25 cellular contexts compared by ENCODE assay signal in genomic region chr14:104250175-104250574, GRCh38.
"Had no signal": no experiment of that assay in that cellular context is flagged by ENCODE, and none has a peak within 500 bp of the region (broad histone marks: within the 10 kb centered on the region; RNA-seq: fewer than 3 reads in every experiment).

No MANE protein-coding gene starts in this region.

- ATAC-seq: activated T-cell treated with anti-CD3 and anti-CD28 coated beads, Interleukin-2, amount 50 U/mL, for 72 hours; foreskin keratinocyte; left lung had no signal

- H3K27ac ChIP-seq: adrenal gland, ascending aorta, brain microvascular endothelial cell, foreskin keratinocyte, left lung, neutrophil, parathyroid adenoma, right lobe of liver, SJSA1 had no signal

- H3K36me3 ChIP-seq: adrenal gland, ascending aorta, brain microvascular endothelial cell, left lung, neutrophil, right lobe of liver, SJSA1 had no signal

- DNase-seq: activated CD4-positive, alpha-beta T cell treated with anti-CD3 and anti-CD28 coated beads for 48 hours; activated CD4-positive, CD25-positive, alpha-beta regulatory T cell; activated CD8-positive, alpha-beta memory T cell treated with anti-CD3 and anti-CD28 coated beads, Interleukin-2, amount 50 U/mL, for 48 hours; activated effector memory CD4-positive, alpha-beta T cell treated with anti-CD3 and anti-CD28 coated beads, Interleukin-2, amount 50 U/mL, for 16 hours; activated T-cell treated with anti-CD3 and anti-CD28 coated beads, Interleukin-2, amount 50 U/mL, for 72 hours; brain microvascular endothelial cell; caudate nucleus; dermis blood vessel endothelial cell; effector memory CD4-positive, alpha-beta T cell; foreskin keratinocyte; immature natural killer cell; kidney glomerular epithelial cell; midbrain; small intestine; stimulated activated naive CD4-positive, alpha-beta T cell; T1000 had no signal

- H3K4me1 ChIP-seq: adrenal gland, ascending aorta, foreskin keratinocyte, left lung, parathyroid adenoma, right lobe of liver, SJSA1 had no signal

- H3K9me3 Mint-ChIP-seq: activated naive CD4-positive, alpha-beta T cell treated with anti-CD3 and anti-CD28 coated beads, Interleukin-2, amount 50 U/mL, for 24 hours; natural killer cell treated with Interleukin-12 subunit alpha and Interleukin-12 subunit beta and Interleukin-15 and Interleukin-18, amount 100 ng/mL, for 72 hours had no signal

- H3K4me3 Mint-ChIP-seq: activated naive CD4-positive, alpha-beta T cell treated with anti-CD3 and anti-CD28 coated beads, Interleukin-2, amount 50 U/mL, for 24 hours; activated T-cell treated with anti-CD3 and anti-CD28 coated beads, Interleukin-2, amount 50 U/mL, for 72 hours; immature natural killer cell; natural killer cell treated with Interleukin-12 subunit alpha and Interleukin-12 subunit beta and Interleukin-15 and Interleukin-18, amount 100 ng/mL, for 72 hours had no signal

- H3K27ac Mint-ChIP-seq: activated naive CD4-positive, alpha-beta T cell treated with anti-CD3 and anti-CD28 coated beads, Interleukin-2, amount 50 U/mL, for 24 hours; activated T-cell treated with anti-CD3 and anti-CD28 coated beads, Interleukin-2, amount 50 U/mL, for 72 hours; immature natural killer cell; natural killer cell treated with Interleukin-12 subunit alpha and Interleukin-12 subunit beta and Interleukin-15 and Interleukin-18, amount 100 ng/mL, for 72 hours had no signal

- H3K27me3 ChIP-seq: adrenal gland, ascending aorta, brain microvascular endothelial cell, foreskin keratinocyte, right lobe of liver, SJSA1 had no signal

- H3K4me3 ChIP-seq: adrenal gland, ascending aorta, left lung, right lobe of liver, SJSA1 had no signal

- H3K36me3 Mint-ChIP-seq: activated naive CD4-positive, alpha-beta T cell treated with anti-CD3 and anti-CD28 coated beads, Interleukin-2, amount 50 U/mL, for 24 hours; immature natural killer cell; natural killer cell treated with Interleukin-12 subunit alpha and Interleukin-12 subunit beta and Interleukin-15 and Interleukin-18, amount 100 ng/mL, for 72 hours had no signal

- H3K9me3 ChIP-seq: adrenal gland, ascending aorta, neutrophil, right lobe of liver had no signal

- H3K4me1 Mint-ChIP-seq: activated naive CD4-positive, alpha-beta T cell treated with anti-CD3 and anti-CD28 coated beads, Interleukin-2, amount 50 U/mL, for 24 hours; immature natural killer cell had no signal
